In genomic region chr7:44122529-44122928, GRCh38 we compare ENCODE assay signal across 8 cellular contexts. TPM values are rescaled to one million over a fixed set of nuclear protein-coding genes. Genes with fewer than 3 reads are reported as not detected.
DNase-seq lines count a peak whose midpoint lies in the region; ATAC-seq and TF ChIP-seq lines count a peak whose summit lies in the region.

No MANE protein-coding gene starts in this region.

- CTCF ChIA-PET in activated naive CD4-positive, alpha-beta T cell treated with anti-CD3 and anti-CD28 coated beads for 36 hours (lab: Charles Lee), result no interaction called here

- H3K36me3 ChIP-seq in adipocyte (ENCODE audit: control insufficient read depth, insufficient read depth, low read length, severe bottlenecking) (peaks cover 34% of the 10 kb centered on the region), liver (ENCODE audit: control insufficient read depth in 4 of 4, insufficient read depth in 3 of 4, low read depth in 1 of 4, low read length in 3 of 4) (peaks cover 0 to 19% (median 10%) of the 10 kb centered on the region in 4 donors), transverse colon (no peaks in the 10 kb centered on the region)

- H3K9me3 ChIP-seq in adipocyte (ENCODE audit: control insufficient read depth, low read length), result peaks cover 3% of the 10 kb centered on the region
- H3K9me3 ChIP-seq in liver (ENCODE audit: control insufficient read depth in 4 of 4, low read length in 3 of 4), result no peaks in the 10 kb centered on the region
- H3K9me3 ChIP-seq in transverse colon, result no peaks in the 10 kb centered on the region

- H3K36me3 Mint-ChIP-seq in activated naive CD4-positive, alpha-beta T cell treated with anti-CD3 and anti-CD28 coated beads for 36 hours (ENCODE audit: low read depth), result peaks cover 32% of the 10 kb centered on the region

- H3K4me1 ChIP-seq in adipocyte (ENCODE audit: control insufficient read depth, insufficient read depth, low read length) (peaks cover 26% of the 10 kb centered on the region), liver (ENCODE audit: control insufficient read depth in 4 of 4, insufficient read depth in 4 of 4, low read length in 3 of 4) (peaks cover 8 to 24% (median 16%) of the 10 kb centered on the region in 4 donors), transverse colon (peaks cover 6 to 20% (median 7%) of the 10 kb centered on the region in 4 donors)

- peaks cover 46% of the 10 kb centered on the region for H3K4me1 Mint-ChIP-seq in activated naive CD4-positive, alpha-beta T cell treated with anti-CD3 and anti-CD28 coated beads for 36 hours (ENCODE audit: low read depth)

- no peak for TF ChIP-seq CTCF in liver (IDR thresholded peaks at IDR 0.05; ENCODE audit: low read depth, low read length, missing input control)
- no peak for TF ChIP-seq CTCF in transverse colon (IDR thresholded peaks at IDR 0.05)

- H3K4me3 ChIP-seq in adipocyte (ENCODE audit: low read length) (peak overlapping the region; percentile 85), liver (ENCODE audit: low read depth in 1 of 3, low read length in 3 of 3) (peak overlapping the region; percentile 61 to 88 (median 72)), transverse colon (peak overlapping the region in 3 of 4 donors; percentile 50 to 84 (median 80))

- H3K27ac ChIP-seq in liver (ENCODE audit: low read depth in 1 of 2, low read length in 2 of 2) (peak overlapping the region; percentile 95 to 98), transverse colon (peak overlapping the region; percentile 84 to 90 (median 88))

- no peaks in the 10 kb centered on the region for H3K27me3 ChIP-seq in adipocyte (replicated peaks; ENCODE audit: control insufficient read depth, insufficient read depth, low read length)
- H3K27me3 ChIP-seq in liver (ENCODE audit: control insufficient read depth in 4 of 4, insufficient read depth in 4 of 4, low read length in 3 of 4), result no peaks in the 10 kb centered on the region
- no peaks in the 10 kb centered on the region for H3K27me3 ChIP-seq in transverse colon

- WGBS in liver, result 46% methylated on average over 1 of the region's 1 CpG
- 30 to 50% methylated on average over 1 of the region's 1 CpG for WGBS in transverse colon (ENCODE audit: low coverage in 1 of 2), 2 donors

- intact Hi-C loops in activated naive CD4-positive, alpha-beta T cell treated with anti-CD3 and anti-CD28 coated beads for 36 hours (cut with micrococcal nuclease), result loop anchor here (2.0 to 10.0 kb wide), 2 partner anchors 78 to 342 kb away; partner anchors contain the start of gene DBNL
- intact Hi-C loops in transverse colon (cut with DNase I; ENCODE audit: low total_unique reads), result loop anchor here (5.0 kb wide), 1 partner anchor 245 kb away; no protein-coding TSS in a partner anchor

- H3K4me3 Mint-ChIP-seq in activated naive CD4-positive, alpha-beta T cell treated with anti-CD3 and anti-CD28 coated beads for 36 hours, result peak overlapping the region; percentile 88

- no peak for DNase-seq in activated naive CD4-positive, alpha-beta T cell treated with anti-CD3 and anti-CD28 coated beads for 36 hours
- no peak for DNase-seq in activated naive CD4-positive, alpha-beta T cell treated with Interleukin-2 at 50 U/mL for 16 hours
- DNase-seq in adipocyte (ENCODE audit: low read depth) (no peak), transverse colon (no peak), retina (no peak), NCI-H128 (lab: John Stamatoyannopoulos, UW; ENCODE audit: unreplicated experiment) (no peak)

- TF ChIP-seq POLR2A in transverse colon (IDR thresholded peaks at IDR 0.05), result no peak

- no peak for TF ChIP-seq EP300 in transverse colon (IDR thresholded peaks at IDR 0.05; ENCODE audit: low read depth)

- H3K9me3 Mint-ChIP-seq in activated naive CD4-positive, alpha-beta T cell treated with anti-CD3 and anti-CD28 coated beads for 36 hours, result no peaks in the 10 kb centered on the region

- in situ Hi-C loops in transverse colon (cut with MboI; ENCODE audit: low pct_ligation_motif_present in 1 of 4, low pct_unique_long_range_greater_than_20kb in 1 of 4, low sequenced_read_pairs in 3 of 4), result no loop called here

- H3K27me3 Mint-ChIP-seq in activated naive CD4-positive, alpha-beta T cell treated with anti-CD3 and anti-CD28 coated beads for 36 hours (ENCODE audit: low read depth), result no peaks in the 10 kb centered on the region

- peak overlapping the region; percentile 74 for H3K27ac Mint-ChIP-seq in activated naive CD4-positive, alpha-beta T cell treated with anti-CD3 and anti-CD28 coated beads for 36 hours

- TF ChIP-seq RAD21 in liver (IDR thresholded peaks at IDR 0.05), result no peak

- H3K9ac ChIP-seq in adipocyte (ENCODE audit: low read length) (peak overlapping the region; percentile 84), liver (ENCODE audit: low read depth in 1 of 2, low read length in 2 of 2) (peak overlapping the region; percentile 49 to 85)

- no peak for ATAC-seq in GM18519 (IDR thresholded peaks at IDR 0.05; ENCODE audit: low FRiP score, unreplicated experiment)

TF ChIP-seq in liver, 16 proteins besides CTCF, POLR2A, EP300 and RAD21:
- TF ChIP-seq GABPA (IDR thresholded peaks at IDR 0.05 in 1 of 2, conservative IDR thresholded peaks at IDR 0.05 in 1 of 2) (no peak), RXRA (IDR thresholded peaks at IDR 0.05) (no peak), JUND (IDR thresholded peaks at IDR 0.05) (no peak), NR2F2 (IDR thresholded peaks at IDR 0.05) (no peak), HNF4G (IDR thresholded peaks at IDR 0.05) (no peak), TAF1 (conservative IDR thresholded peaks at IDR 0.05) (no peak), FOXA2 (IDR thresholded peaks at IDR 0.05) (no peak), SP1 (IDR thresholded peaks at IDR 0.05) (no peak), EGR1 (IDR thresholded peaks at IDR 0.05; ENCODE audit: low read depth in 2 of 2) (no peak), MAX (IDR thresholded peaks at IDR 0.05) (no peak), ATF3 (IDR thresholded peaks at IDR 0.05) (no peak), HNF4A (conservative IDR thresholded peaks at IDR 0.05) (no peak), REST (IDR thresholded peaks at IDR 0.05) (no peak)

RNA-seq across cellular contexts. Expression of gene POLD2, which starts 0.8 kb away (rescaled TPM):
- total RNA-seq in activated naive CD4-positive, alpha-beta T cell treated with anti-CD3 and anti-CD28 coated beads for 36 hours, result 100 to 1,000 TPM; 261 to 270 TPM
- total RNA-seq in liver, result 10 to 100 TPM; 53.9 to 85.0 TPM
- polyA plus RNA-seq in liver, result 100 to 1,000 TPM in 1 of 2 donors, 10 to 100 TPM in 1; 85.7 to 101 TPM
- 10 to 100 TPM; 20.1 to 32.7 (median 22.7) TPM for total RNA-seq in transverse colon

RNA-seq across cellular contexts. Expression of gene AEBP1, which starts 18.4 kb away (rescaled TPM):
- total RNA-seq in activated naive CD4-positive, alpha-beta T cell treated with anti-CD3 and anti-CD28 coated beads for 36 hours, result 10 to 100 TPM; 10.1 to 10.8 TPM
- total RNA-seq in liver (10 to 100 TPM in 1 of 2 donors, 1 to 10 TPM in 1; 3.4 to 13.3 TPM), transverse colon (100 to 1,000 TPM in 1 of 4 donors, 10 to 100 TPM in 3; 33.9 to 151 (median 89.0) TPM)
- 10 to 100 TPM in 1 of 2 donors, 1 to 10 TPM in 1; 3.8 to 11.5 TPM for polyA plus RNA-seq in liver

RNA-seq across cellular contexts. Expression of gene MYL7, which starts 18.6 kb away (rescaled TPM):
- total RNA-seq in activated naive CD4-positive, alpha-beta T cell treated with anti-CD3 and anti-CD28 coated beads for 36 hours, result not detected
- total RNA-seq in liver (not detected), transverse colon (not detected)
- polyA plus RNA-seq in liver, result not detected

RNA-seq across cellular contexts. Expression of gene POLM, which starts 40.2 kb away (rescaled TPM):
- 10 to 100 TPM; 27.1 to 29.4 TPM for total RNA-seq in activated naive CD4-positive, alpha-beta T cell treated with anti-CD3 and anti-CD28 coated beads for 36 hours
- total RNA-seq in liver (10 to 100 TPM in 1 of 2 donors, 1 to 10 TPM in 1; 6.9 to 24.0 TPM), transverse colon (100 to 1,000 TPM in 2 of 4 donors, 10 to 100 TPM in 2; 54.3 to 340 (median 81.1) TPM)
- polyA plus RNA-seq in liver, result 1 to 10 TPM; 9.1 to 9.4 TPM

RNA-seq across cellular contexts. Expression of gene PGAM2, which starts 57.2 kb away (rescaled TPM):
- under 1 TPM in 1 of 2 experiments, not detected in 1; 0.24 TPM for total RNA-seq in activated naive CD4-positive, alpha-beta T cell treated with anti-CD3 and anti-CD28 coated beads for 36 hours
- total RNA-seq in liver (1 to 10 TPM in 1 of 2 donors, under 1 TPM in 1; 0.42 to 2.3 TPM), transverse colon (1 to 10 TPM in 1 of 4 donors, not detected in 3; 9.7 TPM)
- under 1 TPM; 0.13 to 0.56 TPM for polyA plus RNA-seq in liver
